12 cellular contexts compared by ENCODE assay signal in the genomic region with DNA sequence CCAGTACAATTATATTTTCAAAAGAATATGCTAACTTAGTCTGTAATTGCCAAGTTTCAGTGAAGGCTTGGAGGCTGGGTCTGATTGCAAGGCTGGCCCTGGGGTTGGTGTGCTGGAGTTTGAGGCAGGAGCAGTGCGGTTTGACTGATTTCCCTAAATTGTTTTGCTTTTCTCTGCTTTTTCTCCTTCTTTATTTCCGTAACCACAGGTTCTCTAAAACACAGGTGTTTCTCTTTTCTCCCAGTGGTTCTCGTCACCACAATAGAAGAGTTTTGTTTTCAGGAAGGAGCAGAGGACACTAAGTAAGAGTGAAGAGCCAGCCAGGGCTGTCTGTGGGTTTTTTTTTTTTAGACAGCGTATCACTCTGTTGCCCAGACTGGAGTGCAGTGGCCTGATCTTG. TPM values are rescaled to one million over a fixed set of nuclear protein-coding genes. Genes with fewer than 3 reads are reported as not detected.
A peak's percentile ranks its signal among the peaks of the same experiment; 100 is the strongest.
DNase-seq lines count a peak whose midpoint lies in the region; ATAC-seq and TF ChIP-seq lines count a peak whose summit lies in the region.
"Had no signal": no experiment of that assay in that cellular context is flagged by ENCODE, and none has a peak within 500 bp of the region (broad histone marks: within the 10 kb centered on the region; RNA-seq: fewer than 3 reads in every experiment).

No MANE protein-coding gene starts in this region.

- H3K27ac Mint-ChIP-seq in activated B cell treated with CpG ODN at 0.5 μM for 24 hours = peak overlapping the region; percentile 57

- H3K27ac ChIP-seq in skin epidermis = peak overlapping the region in 13 of 21 experiments; percentile 11 to 85 (median 66)

- no peak for TF ChIP-seq CTCF in activated B cell treated with CpG ODN at 0.5 μM for 24 hours (IDR thresholded peaks at IDR 0.05)

- intact Hi-C loops in activated B cell treated with CpG ODN at 0.5 μM for 24 hours (cut with micrococcal nuclease) = loop anchor here (2.0 kb wide), 1 partner anchor 14 kb away; no protein-coding TSS in a partner anchor
- intact Hi-C loops in head of caudate nucleus (cut with DNase I) = no loop called here

- H3K4me3 Mint-ChIP-seq in activated B cell treated with CpG ODN at 0.5 μM for 24 hours = no peak overlapping the region
- H3K4me3 Mint-ChIP-seq: HFFc6 had no signal

- POLR2A ChIA-PET in activated B cell treated with CpG ODN at 0.5 μM for 24 hours (lab: Charles Lee) = no interaction called here

- no peaks in the 10 kb centered on the region for H3K27me3 Mint-ChIP-seq in activated B cell treated with CpG ODN at 0.5 μM for 24 hours

- peaks cover 4% of the 10 kb centered on the region for H3K9me3 Mint-ChIP-seq in activated B cell treated with CpG ODN at 0.5 μM for 24 hours
- H3K9me3 Mint-ChIP-seq: HFFc6 had no signal

- DNase-seq in activated B cell treated with CpG ODN at 0.5 μM for 24 hours = no peak
- no peak for DNase-seq in NCI-H345 (lab: John Stamatoyannopoulos, UW)
- no peak for DNase-seq in NCI-H1417 (lab: John Stamatoyannopoulos, UW)
- no peak for DNase-seq in head of caudate nucleus
- DNase-seq in UCSD-AML1 (lab: John Stamatoyannopoulos, UW; ENCODE audit: unreplicated experiment) = no peak
- DNase-seq: HFFc6, kidney, NCI-H1694 treated with DMSO at 0.1 percent for 48 hours, retina had no signal

- peak; percentile 61 for ATAC-seq in GM18907 (IDR thresholded peaks at IDR 0.05; ENCODE audit: unreplicated experiment)
- ATAC-seq in HG02623 (IDR thresholded peaks at IDR 0.05; ENCODE audit: unreplicated experiment) = peak; percentile 63
- peak; percentile 58 for ATAC-seq in activated B cell treated with CpG ODN at 0.5 μM for 24 hours (ENCODE audit: low read depth)

- H3K4me1 Mint-ChIP-seq in activated B cell treated with CpG ODN at 0.5 μM for 24 hours = peaks cover 49% of the 10 kb centered on the region

- no peak overlapping the region for H3K4me3 ChIP-seq in skin epidermis

- CTCF ChIA-PET in activated B cell treated with CpG ODN at 0.5 μM for 24 hours (lab: Charles Lee) = interaction anchor here (1.3 kb wide), 1 partner anchor 59 kb away, joined by 3 read pairs; no protein-coding TSS in a partner anchor

- no peaks in the 10 kb centered on the region for H3K36me3 Mint-ChIP-seq in activated B cell treated with CpG ODN at 0.5 μM for 24 hours (ENCODE audit: low read depth)

RNA-seq across cellular contexts. Expression of a gene that starts 8.2 kb away (rescaled TPM):
- 38.8 and 40.0 TPM in 2 replicates for total RNA-seq in activated B cell treated with CpG ODN at 0.5 μM for 24 hours
